Comparison of ENCODE assay signal across 8 cellular contexts in the genomic region with DNA sequence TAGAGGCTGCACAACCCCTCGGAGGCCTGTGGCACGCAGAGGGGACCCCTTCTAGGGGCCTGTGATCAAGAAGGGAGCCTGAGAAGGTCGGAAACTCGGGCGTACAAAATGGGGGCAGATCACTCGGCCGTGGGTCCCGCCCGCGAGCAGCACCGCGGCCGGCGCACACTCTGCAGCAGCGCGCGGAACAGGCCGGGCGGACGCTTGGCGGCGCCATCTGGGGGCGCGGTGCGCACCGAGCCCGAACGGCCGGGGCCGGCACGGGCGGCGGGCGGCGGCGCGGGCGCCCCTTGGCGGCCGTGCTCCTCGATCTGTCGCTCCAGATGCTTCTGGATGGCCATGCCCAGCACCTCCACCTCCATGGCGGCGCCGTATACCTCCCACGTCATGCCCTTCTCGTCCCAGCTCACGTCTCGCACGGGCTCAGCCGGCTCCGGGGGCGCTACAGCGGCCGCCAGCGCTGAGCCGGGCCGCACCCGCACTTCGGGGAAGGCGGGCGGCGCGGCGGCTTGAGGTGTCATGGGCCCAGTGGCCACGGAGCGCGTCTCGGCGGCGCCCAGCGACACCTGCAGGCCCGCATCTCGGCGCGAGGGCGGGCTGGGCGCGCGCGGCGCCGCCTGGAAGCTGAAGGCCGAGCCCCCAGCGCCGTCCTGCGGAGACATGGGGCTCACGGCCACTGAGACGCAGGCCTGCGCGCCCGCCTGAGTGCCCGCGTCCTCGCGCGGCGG. TPM values are rescaled to one million over a fixed set of nuclear protein-coding genes. Genes with fewer than 3 reads are reported as not detected.
DNase-seq lines count a peak whose midpoint lies in the region; ATAC-seq and TF ChIP-seq lines count a peak whose summit lies in the region.

No MANE protein-coding gene starts in this region.

- H3K9me3 ChIP-seq in right lobe of liver (no peaks in the 10 kb centered on the region), MM.1S (replicated peaks; ENCODE audit: insufficient read depth, low read length) (no peaks in the 10 kb centered on the region)

- no peaks in the 10 kb centered on the region for H3K79me2 ChIP-seq in MM.1S (ENCODE audit: low read length)

- no peak overlapping the region for H2AFZ ChIP-seq in MM.1S (ENCODE audit: low read length)

- H3K4me1 ChIP-seq in right lobe of liver: no peaks in the 10 kb centered on the region
- H3K4me1 ChIP-seq in MM.1S (ENCODE audit: low read length): peaks cover 18% of the 10 kb centered on the region

- H3K9me2 ChIP-seq in MM.1S (replicated peaks; ENCODE audit: insufficient read depth, low read length): no peaks in the 10 kb centered on the region

- intact Hi-C loops in right lobe of liver (cut with DNase I): no loop called here

- no peak overlapping the region for H3K9ac ChIP-seq in MM.1S (ENCODE audit: low read length)

- in situ Hi-C loops in astrocyte of the spinal cord (cut with HindIII; ENCODE audit: low sequenced_read_pairs): no loop called here

- no peaks in the 10 kb centered on the region for H4K20me1 ChIP-seq in MM.1S (ENCODE audit: insufficient read depth, low read length)

- H3K4me3 ChIP-seq in astrocyte of the spinal cord (ENCODE audit: low read depth, low read length) (no peak overlapping the region), right lobe of liver (peak overlapping the region; percentile 21 to 50 (median 33)), MM.1S (ENCODE audit: low read length) (no peak overlapping the region)

- TF ChIP-seq POLR2A in right lobe of liver (IDR thresholded peaks at IDR 0.05): no peak

- TF ChIP-seq CTCF in GM20000 (IDR thresholded peaks at IDR 0.05; ENCODE audit: extremely low read depth, missing control alignments) (peak; percentile 50), astrocyte of the spinal cord (IDR thresholded peaks at IDR 0.05; ENCODE audit: low read depth, low read length) (peak; percentile 4), right lobe of liver (IDR thresholded peaks at IDR 0.05) (peak; percentile 3 to 59 (median 28)), MM.1S (IDR thresholded peaks at IDR 0.05; ENCODE audit: low read length) (no peak)

- peak; percentile 67 to 87 (median 80) for ATAC-seq in right lobe of liver

- DNase-seq in GM20000 (ENCODE audit: low spot score) (peak; percentile 88), T-helper 2 cell (peak; percentile 32 to 77 (median 60)), astrocyte of the spinal cord (ENCODE audit: low read depth, low spot score) (no peak), right lobe of liver (peak; percentile 57 to 65 (median 62)), cerebellum (ENCODE audit: low spot score) (no peak), RKO (ENCODE audit: low spot score) (no peak), MM.1S (no peak)
- DNase-seq in stimulated activated CD8-positive, alpha-beta memory T cell treated with anti-CD3 and anti-CD28 coated beads, Interleukin-7, amount 100 ng/mL, for 1 hour (ENCODE audit: low read depth in 2 of 2): peak; percentile 32 to 37

- H3K27me3 ChIP-seq in right lobe of liver (no peaks in the 10 kb centered on the region), MM.1S (replicated peaks; ENCODE audit: insufficient read depth, low read length) (no peaks in the 10 kb centered on the region)

- peaks cover 13% of the 10 kb centered on the region for H3F3A ChIP-seq in MM.1S (ENCODE audit: insufficient read depth, low read length)

- H3K36me3 ChIP-seq in right lobe of liver (no peaks in the 10 kb centered on the region), MM.1S (replicated peaks; ENCODE audit: insufficient read depth, low read length) (peaks cover 5% of the 10 kb centered on the region; the same call in 1 of the 2 replicates)

- 0% methylated on average over 5 of the region's 98 CpGs for WGBS in right lobe of liver (ENCODE audit: insufficient coverage, low coverage, low lambda C conversion rate, missing lambda C conversion rate)

- H3K27ac ChIP-seq in right lobe of liver (no peak overlapping the region), MM.1S (ENCODE audit: low read length) (no peak overlapping the region)

- H3K4me2 ChIP-seq in MM.1S (ENCODE audit: low read depth, low read length): no peak overlapping the region

RNA-seq across cellular contexts. Expression of gene GPRIN1, which starts 13.1 kb away (rescaled TPM):
- total RNA-seq in right lobe of liver: under 1 TPM; 0.05 to 0.99 (median 0.30) TPM
- 38.9 TPM for total RNA-seq in cerebellum

RNA-seq across cellular contexts. Expression of gene SNCB, which starts 33.5 kb away (rescaled TPM):
- total RNA-seq in right lobe of liver (not detected), cerebellum (25.6 TPM)

RNA-seq across cellular contexts. Expression of gene EIF4E1B, which starts 33.6 kb away (rescaled TPM):
- total RNA-seq in right lobe of liver: not detected
- 0.27 TPM for total RNA-seq in cerebellum

RNA-seq across cellular contexts. Expression of gene CDHR2, which starts 47.7 kb away (rescaled TPM):
- total RNA-seq in right lobe of liver (10 to 100 TPM in 4 of 6 experiments, 1 to 10 TPM in 2; 6.8 to 89.2 (median 41.2) TPM), cerebellum (0.18 TPM)

RNA-seq across cellular contexts. Expression of gene TSPAN17, which starts 50.4 kb away (rescaled TPM):
- total RNA-seq in right lobe of liver (10 to 100 TPM; 10.9 to 20.8 (median 13.6) TPM), cerebellum (33.7 TPM)

Comparison
In these comparisons a context has a peak if more than half of its experiments do, and no peak if none do; other contexts are left out.
1. DNase-seq: peak in GM20000 (single experiment), T-helper 2 cell (5 of 5), right lobe of liver (3 of 3) and stimulated activated CD8-positive, alpha-beta memory T cell treated with anti-CD3 and anti-CD28 coated beads, Interleukin-7, amount 100 ng/mL, for 1 hour (2 of 2); none in astrocyte of the spinal cord (single experiment), cerebellum (single experiment), RKO (single experiment) and MM.1S (single experiment).
2. H3K4me3 ChIP-seq: peak in right lobe of liver (3 of 3); none in astrocyte of the spinal cord (single experiment) and MM.1S (single experiment).
3. RNA of gene GPRIN1, which starts 13.1 kb away (total RNA-seq): 38.9 TPM in cerebellum (single experiment); 0.05 to 0.99 TPM in right lobe of liver; every median in the first group is over 10 times any median in the second.
4. RNA of gene SNCB, which starts 33.5 kb away (total RNA-seq): 25.6 TPM in cerebellum (single experiment); not detected in right lobe of liver; every median in the first group is over 10 times any median in the second.